Comparison of ENCODE assay signal across 8 cellular contexts in the genomic region with DNA sequence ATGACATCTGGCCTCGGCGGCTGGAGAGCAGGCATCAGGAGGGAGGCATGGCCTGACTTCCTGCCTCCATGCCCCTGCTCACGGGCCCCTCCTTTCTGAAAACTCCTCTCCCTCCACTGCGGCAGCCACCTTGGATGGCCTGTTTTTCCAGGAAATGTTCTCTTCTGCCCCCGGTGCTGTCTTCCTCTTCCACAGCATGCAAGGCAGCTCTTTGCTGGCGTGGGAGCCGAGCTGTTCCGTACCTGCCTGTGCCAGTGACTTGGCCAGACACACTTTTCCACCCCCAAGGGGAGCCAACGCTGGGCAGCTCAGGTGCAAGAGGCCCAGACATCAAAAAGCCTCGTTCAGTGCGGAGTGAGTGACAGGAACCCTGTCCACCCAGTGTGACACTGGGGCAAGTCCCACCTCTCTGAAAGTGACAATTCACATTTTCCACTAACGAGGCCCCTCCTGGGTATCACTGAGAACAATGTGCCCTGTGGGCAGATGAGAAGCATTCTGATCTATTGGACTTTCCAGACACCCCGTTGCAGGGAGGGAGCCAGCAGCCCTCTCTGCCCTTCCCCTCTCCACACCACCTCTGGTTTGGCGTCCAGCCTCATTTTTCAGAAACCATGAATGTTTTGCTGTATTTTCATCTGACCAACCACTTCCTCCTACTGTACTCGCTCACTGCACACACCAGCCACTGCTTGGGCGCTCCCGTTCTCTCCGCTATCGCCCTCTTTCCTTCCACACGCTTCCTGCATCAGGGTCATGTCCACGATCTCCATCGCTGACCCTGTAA. TPM values are rescaled to one million over a fixed set of nuclear protein-coding genes. Genes with fewer than 3 reads are reported as not detected.
DNase-seq lines count a peak whose midpoint lies in the region; ATAC-seq and TF ChIP-seq lines count a peak whose summit lies in the region.

No MANE protein-coding gene starts in this region.

- TF ChIP-seq CTCF in heart right ventricle (IDR thresholded peaks at IDR 0.05) (no peak), upper lobe of right lung (IDR thresholded peaks at IDR 0.05) (no peak)

- H3K4me3 ChIP-seq in heart right ventricle (peak overlapping the region in 1 of 10 donors; percentile 3), upper lobe of right lung (no peak overlapping the region)

- H3K9me3 ChIP-seq in heart right ventricle (no peaks in the 10 kb centered on the region), upper lobe of right lung (no peaks in the 10 kb centered on the region)

- DNase-seq in heart right ventricle (no peak), left ventricle myocardium superior (no peak), dermis blood vessel endothelial cell (peak; percentile 52), posterior vena cava (ENCODE audit: low spot score) (peak; percentile 82), upper lobe of right lung (peak; percentile 68), HuH-7.5 (ENCODE audit: low spot score) (no peak)
- peak; percentile 93 for DNase-seq in activated CD4-positive, alpha-beta T cell treated with anti-CD3 and anti-CD28 coated beads, Interleukin-2, amount 10 ng/mL, durations not matched to agents 24 days and 14 days

- H3K27ac Mint-ChIP-seq in activated CD4-positive, alpha-beta T cell treated with anti-CD3 and anti-CD28 coated beads, Interleukin-2, amount 10 ng/mL, durations not matched to agents 24 days and 14 days, result peak overlapping the region; percentile 100

- H3K4me3 Mint-ChIP-seq in activated CD4-positive, alpha-beta T cell treated with anti-CD3 and anti-CD28 coated beads, Interleukin-2, amount 10 ng/mL, durations not matched to agents 24 days and 14 days, result peak overlapping the region; percentile 80

- H3K36me3 ChIP-seq in heart right ventricle (peaks cover 0 to 21% (median 4%) of the 10 kb centered on the region in 9 donors), upper lobe of right lung (peaks cover 6% of the 10 kb centered on the region)

- H3K4me1 ChIP-seq in heart right ventricle (peaks cover 11 to 72% (median 47%) of the 10 kb centered on the region in 9 donors), upper lobe of right lung (peaks cover 68% of the 10 kb centered on the region)

- H3K4me1 Mint-ChIP-seq in activated CD4-positive, alpha-beta T cell treated with anti-CD3 and anti-CD28 coated beads, Interleukin-2, amount 10 ng/mL, durations not matched to agents 24 days and 14 days, result peaks cover 79% of the 10 kb centered on the region

- no peaks in the 10 kb centered on the region for H3K9me3 Mint-ChIP-seq in activated CD4-positive, alpha-beta T cell treated with anti-CD3 and anti-CD28 coated beads, Interleukin-2, amount 10 ng/mL, durations not matched to agents 24 days and 14 days

- peaks cover 29% of the 10 kb centered on the region for H3K36me3 Mint-ChIP-seq in activated CD4-positive, alpha-beta T cell treated with anti-CD3 and anti-CD28 coated beads, Interleukin-2, amount 10 ng/mL, durations not matched to agents 24 days and 14 days (ENCODE audit: low read depth)

- peak in 4 of 8 donors; percentile 15 to 25 (median 16) for ATAC-seq in heart right ventricle
- ATAC-seq in left ventricle myocardium superior, result no peak
- ATAC-seq in HG03457 (IDR thresholded peaks at IDR 0.05; ENCODE audit: unreplicated experiment), result peak; percentile 70
- peak; percentile 38 for ATAC-seq in upper lobe of right lung

- no peaks in the 10 kb centered on the region for H3K27me3 Mint-ChIP-seq in activated CD4-positive, alpha-beta T cell treated with anti-CD3 and anti-CD28 coated beads, Interleukin-2, amount 10 ng/mL, durations not matched to agents 24 days and 14 days

- no peaks in the 10 kb centered on the region for H3K27me3 ChIP-seq in heart right ventricle
- no peaks in the 10 kb centered on the region for H3K27me3 ChIP-seq in upper lobe of right lung

- peak overlapping the region in 9 of 10 donors; percentile 16 to 92 (median 62) for H3K27ac ChIP-seq in heart right ventricle
- H3K27ac ChIP-seq in upper lobe of right lung, result peak overlapping the region; percentile 73

- WGBS in heart right ventricle, 2 donors, result 61 to 62% methylated on average over 22 of the region's 22 CpGs

- intact Hi-C loops in heart right ventricle (cut with DNase I) (loop anchor here in 8 of 10 donors (2.0 to 10.0 kb wide), 10 partner anchors 47 to 220 kb away; a partner anchor contains a TSS), left ventricle myocardium superior (cut with micrococcal nuclease) (no loop called here), posterior vena cava (cut with DNase I) (loop anchor here in 1 of 2 donors (10.0 kb wide), 3 partner anchors 77 to 217 kb away; a partner anchor contains a TSS), upper lobe of right lung (cut with DNase I) (loop anchor here (10.0 kb wide), 1 partner anchor 127 kb away; no protein-coding TSS in a partner anchor)
- intact Hi-C loops in activated CD4-positive, alpha-beta T cell treated with anti-CD3 and anti-CD28 coated beads, Interleukin-2, amount 10 ng/mL, durations not matched to agents 24 days and 14 days (cut with micrococcal nuclease), result loop anchor here (1.0 to 10.0 kb wide), 8 partner anchors 9 to 643 kb away; a partner anchor contains a TSS

RNA-seq across cellular contexts. Expression of a gene that starts 31.1 kb away (rescaled TPM):
- total RNA-seq in heart right ventricle, result 10 to 100 TPM; 33.5 to 46.3 (median 38.1) TPM
- polyA plus RNA-seq in heart right ventricle, result 10 to 100 TPM; 36.1 to 57.1 TPM
- 34.2 TPM for total RNA-seq in left ventricle myocardium superior
- 143 and 149 TPM in 2 replicates for total RNA-seq in activated CD4-positive, alpha-beta T cell treated with anti-CD3 and anti-CD28 coated beads, Interleukin-2, amount 10 ng/mL, durations not matched to agents 24 days and 14 days
- total RNA-seq in dermis blood vessel endothelial cell, result 43.0 and 77.3 TPM in 2 replicates
- total RNA-seq in posterior vena cava, result 10 to 100 TPM; 45.3 to 52.0 TPM
- 49.2 TPM for total RNA-seq in upper lobe of right lung

RNA-seq across cellular contexts. Expression of a gene that starts 34.1 kb away (rescaled TPM):
- total RNA-seq in heart right ventricle (1 to 10 TPM; 2.6 to 4.5 (median 3.3) TPM), left ventricle myocardium superior (3.7 TPM), dermis blood vessel endothelial cell (3.7 and 4.7 TPM in 2 replicates), posterior vena cava (1 to 10 TPM; 4.4 to 4.6 TPM), upper lobe of right lung (6.1 TPM)
- polyA plus RNA-seq in heart right ventricle, result 1 to 10 TPM; 1.5 to 5.8 TPM
- total RNA-seq in activated CD4-positive, alpha-beta T cell treated with anti-CD3 and anti-CD28 coated beads, Interleukin-2, amount 10 ng/mL, durations not matched to agents 24 days and 14 days, result 11.0 and 13.6 TPM in 2 replicates

Comparison
In these comparisons a context has a peak if more than half of its experiments do, and no peak if none do; other contexts are left out.
1. DNase-seq: peak in activated CD4-positive, alpha-beta T cell treated with anti-CD3 and anti-CD28 coated beads, Interleukin-2, amount 10 ng/mL, durations not matched to agents 24 days and 14 days (single experiment), dermis blood vessel endothelial cell (single experiment), posterior vena cava (single experiment) and upper lobe of right lung (single experiment); none in heart right ventricle (0 of 2), left ventricle myocardium superior (single experiment) and HuH-7.5 (single experiment).